8 cellular contexts compared by ENCODE assay signal in the genomic region with DNA sequence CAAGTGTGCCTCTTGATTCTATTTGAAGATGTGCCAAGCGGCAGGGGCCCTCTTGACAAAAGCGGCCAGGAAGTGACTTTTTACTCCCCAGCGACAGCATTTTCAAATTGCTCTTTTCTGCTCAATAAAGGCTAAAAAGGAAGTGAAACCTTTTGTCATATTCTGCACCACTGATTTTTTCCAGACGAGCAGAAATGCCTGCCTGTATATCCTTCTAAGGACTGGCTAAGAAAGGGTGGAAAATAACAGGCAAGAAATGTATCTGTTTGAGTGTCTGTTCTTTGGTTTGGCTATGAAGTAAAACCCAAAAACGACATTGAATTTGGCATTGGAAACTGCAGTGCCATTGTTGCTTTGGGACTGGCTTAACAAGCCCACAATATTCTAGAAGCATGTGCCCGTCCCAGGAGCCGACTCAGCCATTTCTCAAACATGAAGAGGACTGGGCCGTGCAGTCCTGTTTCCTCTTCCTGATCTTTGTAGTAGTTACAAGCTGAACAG.
A peak's percentile ranks its signal among the peaks of the same experiment; 100 is the strongest.
DNase-seq lines count a peak whose midpoint lies in the region; ATAC-seq, FAIRE-seq and TF ChIP-seq lines count a peak whose summit lies in the region.

No MANE protein-coding gene starts in this region.

- FAIRE-seq in HTR-8/SVneo (lab: Jason Lieb, UNC) = no peak

- DNase-seq in activated CD4-positive, CD25-positive, alpha-beta regulatory T cell (lab: John Stamatoyannopoulos, UW) = peak in 3 of 4 experiments; percentile 0 to 23 (median 2)
- DNase-seq in activated CD4-positive, CD25-positive, alpha-beta regulatory T cell treated with anti-CD3 and anti-CD28 coated beads, Interleukin-2, amount 50 U/mL, for 72 hours = no peak
- peak; percentile 68 for DNase-seq in medulla oblongata (ENCODE audit: extremely low spot score)
- DNase-seq in SW 1271 (lab: John Stamatoyannopoulos, UW) = no peak
- no peak for DNase-seq in kidney glomerular epithelial cell (lab: John Stamatoyannopoulos, UW)
- no peak for DNase-seq in HTR-8/SVneo (ENCODE audit: insufficient read length, low spot score)

- ATAC-seq in HG02885 (IDR thresholded peaks at IDR 0.05; ENCODE audit: poor library complexity, unreplicated experiment) (peak; percentile 53), SK-N-SH treated with all-trans-retinoic acid at 6 μM for 48 hours (peak; percentile 38)

TF ChIP-seq in SK-N-SH treated with all-trans-retinoic acid at 6 μM for 48 hours, 23 proteins besides CTCF, POLR2A, EP300 and RAD21:
- TF ChIP-seq OSR1 (CRISPR knock-in tag; IDR thresholded peaks at IDR 0.05) (no peak), GLIS3 (CRISPR knock-in tag; IDR thresholded peaks at IDR 0.05) (no peak), ARNTL (CRISPR knock-in tag; IDR thresholded peaks at IDR 0.05; ENCODE audit: borderline replicate concordance, low read depth) (no peak)
TF ChIP-seq in SK-N-SH treated with all-trans-retinoic acid at 6 μM for 48 hours: peak in this region for 0.

Comparison
In these comparisons a context has a peak if more than half of its experiments do, and no peak if none do; other contexts are left out.
1. DNase-seq: peak in activated CD4-positive, CD25-positive, alpha-beta regulatory T cell (3 of 4) and medulla oblongata (single experiment); none in activated CD4-positive, CD25-positive, alpha-beta regulatory T cell treated with anti-CD3 and anti-CD28 coated beads, Interleukin-2, amount 50 U/mL, for 72 hours (single experiment), SW 1271 (0 of 2), kidney glomerular epithelial cell (single experiment) and HTR-8/SVneo (single experiment).